29 cellular contexts compared by ENCODE assay signal in the genomic region with DNA sequence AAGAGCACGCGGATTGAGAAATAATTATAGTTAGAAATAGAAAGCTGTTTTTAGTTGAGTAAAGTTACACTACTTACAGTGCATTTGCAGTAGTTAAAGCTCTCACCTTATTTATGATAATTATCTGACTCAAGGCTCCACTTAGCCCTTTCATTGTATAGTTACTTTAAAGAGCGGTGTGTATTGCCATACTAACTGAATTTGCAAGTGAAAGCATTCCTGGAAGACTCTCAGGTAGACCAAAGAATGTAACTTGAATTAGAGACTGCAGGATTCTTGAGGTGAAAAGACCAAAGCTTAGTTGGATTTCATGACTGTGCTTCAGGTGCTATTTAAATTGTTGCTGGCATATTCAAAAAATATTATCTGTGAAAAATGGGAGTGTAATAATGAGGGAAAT.
"Had no signal": no experiment of that assay in that cellular context is flagged by ENCODE, and none has a peak within 500 bp of the region (broad histone marks: within the 10 kb centered on the region; RNA-seq: fewer than 3 reads in every experiment).

No MANE protein-coding gene starts in this region.

- H3K9me3 Mint-ChIP-seq: neural crest cell; stimulated activated memory B cell treated with anti-CD40 and anti-IgM and Interleukin-4, amounts not matched to agents 10 μg/mL and 1 μg/mL and 100 μg/mL, for 72 hours; T-helper 2 cell treated with Interferon-gamma antibody and Interleukin-4, amounts not matched to agents 5 μg/mL and 100 μg/mL, for 36 hours had no signal

- H3K9me3 ChIP-seq: adrenal gland, ascending aorta, lower lobe of right lung, sigmoid colon, stomach, suprapubic skin, transverse colon had no signal

- DNase-seq: activated CD4-positive, alpha-beta T cell treated with anti-CD3 and anti-CD28 coated beads for 1 hour; activated CD4-positive, alpha-beta T cell treated with anti-CD3 and anti-CD28 coated beads, Interleukin-2, amount 50 U/mL, for 1 hour; activated CD8-positive, alpha-beta T cell treated with anti-CD3 and anti-CD28 coated beads, Interleukin-2, amount 10 ng/mL, durations not matched to agents 7 days and 5 days; adrenal gland; brain microvascular endothelial cell; caudate nucleus; dermis blood vessel endothelial cell; effector memory CD4-positive, alpha-beta T cell; foreskin melanocyte; kidney; lower lobe of right lung; naive thymus-derived CD4-positive, alpha-beta T cell; retina; sigmoid colon; stimulated activated CD4-positive, alpha-beta T cell treated with anti-CD3 and anti-CD28 coated beads, Interleukin-15, amount 100 ng/mL, for 24 hours; stomach; transverse colon had no signal

- H3K27ac ChIP-seq: adrenal gland, ascending aorta, brain microvascular endothelial cell, hepatocyte, lower lobe of right lung, sigmoid colon, stomach, suprapubic skin, transverse colon, VCaP had no signal

- H3K27ac Mint-ChIP-seq: activated CD8-positive, alpha-beta T cell treated with anti-CD3 and anti-CD28 coated beads, Interleukin-2, amount 10 ng/mL, durations not matched to agents 7 days and 5 days; activated naive CD8-positive, alpha-beta T cell; progenitor cell of endocrine pancreas; stimulated activated memory B cell treated with anti-CD40 and anti-IgM and Interleukin-4, amounts not matched to agents 10 μg/mL and 1 μg/mL and 100 μg/mL, for 72 hours; T-helper 2 cell treated with Interferon-gamma antibody and Interleukin-4, amounts not matched to agents 5 μg/mL and 100 μg/mL, for 36 hours had no signal

- H3K4me3 ChIP-seq: adrenal gland, ascending aorta, hepatocyte, lower lobe of right lung, sigmoid colon, smooth muscle cell, stomach, suprapubic skin, transverse colon had no signal

- H3K36me3 Mint-ChIP-seq: activated naive CD8-positive, alpha-beta T cell; stimulated activated memory B cell treated with anti-CD40 and anti-IgM and Interleukin-4, amounts not matched to agents 10 μg/mL and 1 μg/mL and 100 μg/mL, for 72 hours had no signal

- H3K36me3 ChIP-seq: adrenal gland, ascending aorta, brain microvascular endothelial cell, lower lobe of right lung, sigmoid colon, stomach, suprapubic skin, transverse colon had no signal

- H3K27me3 ChIP-seq: adrenal gland, ascending aorta, brain microvascular endothelial cell, hepatocyte, sigmoid colon, suprapubic skin, transverse colon had no signal

- H3K4me2 ChIP-seq: hepatocyte, smooth muscle cell had no signal

- H3K27me3 Mint-ChIP-seq: activated naive CD8-positive, alpha-beta T cell; stimulated activated memory B cell treated with anti-CD40 and anti-IgM and Interleukin-4, amounts not matched to agents 10 μg/mL and 1 μg/mL and 100 μg/mL, for 72 hours had no signal

- ATAC-seq: activated CD8-positive, alpha-beta T cell treated with anti-CD3 and anti-CD28 coated beads, Interleukin-2, amount 10 ng/mL, durations not matched to agents 7 days and 5 days; esophagus mucosa; lower lobe of right lung; naive thymus-derived CD4-positive, alpha-beta T cell; stimulated activated memory B cell treated with anti-CD40 and anti-IgM and Interleukin-4, amounts not matched to agents 10 μg/mL and 1 μg/mL and 100 μg/mL, for 72 hours had no signal

- FAIRE-seq: endothelial cell of umbilical vein, kidney had no signal

- H2AFZ ChIP-seq: hepatocyte had no signal

- H3K4me3 Mint-ChIP-seq: activated CD8-positive, alpha-beta T cell treated with anti-CD3 and anti-CD28 coated beads, Interleukin-2, amount 10 ng/mL, durations not matched to agents 7 days and 5 days; activated naive CD8-positive, alpha-beta T cell; naive thymus-derived CD4-positive, alpha-beta T cell; stimulated activated memory B cell treated with anti-CD40 and anti-IgM and Interleukin-4, amounts not matched to agents 10 μg/mL and 1 μg/mL and 100 μg/mL, for 72 hours; T-helper 2 cell treated with Interferon-gamma antibody and Interleukin-4, amounts not matched to agents 5 μg/mL and 100 μg/mL, for 36 hours had no signal

- H3K4me1 ChIP-seq: adrenal gland, ascending aorta had no signal
